8 cellular contexts compared by ENCODE assay signal in the genomic region with DNA sequence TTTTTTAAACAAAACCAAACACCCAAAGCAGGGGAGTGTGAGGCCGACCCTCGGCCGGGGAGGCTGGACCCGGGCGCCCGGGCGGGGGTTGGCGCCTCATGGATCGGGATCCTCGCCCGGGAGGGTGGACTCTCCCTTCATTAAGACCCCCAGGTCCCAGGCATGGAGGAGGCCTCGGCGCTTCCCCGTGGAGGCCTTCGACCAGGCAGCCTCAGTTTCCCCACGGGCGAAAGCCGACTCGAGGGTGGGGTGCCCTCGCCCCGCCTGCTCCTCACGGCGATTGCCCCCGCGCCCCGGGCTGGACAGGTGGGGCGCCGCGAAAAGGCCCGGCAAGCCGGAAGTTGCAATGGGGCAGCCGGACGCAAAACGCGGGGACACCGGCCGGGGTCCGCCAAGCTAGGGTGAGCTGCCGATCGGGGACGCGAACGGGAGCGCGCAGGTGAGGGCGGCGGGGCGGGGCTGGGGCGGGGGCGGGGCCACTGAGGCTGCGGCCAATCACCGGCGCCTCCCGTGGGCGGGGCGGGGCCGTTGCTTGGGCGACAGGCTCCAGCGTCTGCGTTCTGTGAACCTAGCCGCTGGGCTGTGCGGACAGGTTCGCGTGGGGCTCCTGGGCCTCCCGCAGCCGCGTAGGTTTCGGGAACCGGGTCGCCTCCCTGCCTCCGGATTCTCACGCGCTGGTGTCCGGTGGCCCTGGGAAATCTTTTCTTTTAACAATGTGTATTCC. TPM values are rescaled to one million over a fixed set of nuclear protein-coding genes. Genes with fewer than 3 reads are reported as not detected.
A peak's percentile ranks its signal among the peaks of the same experiment; 100 is the strongest.
DNase-seq lines count a peak whose midpoint lies in the region; ATAC-seq and TF ChIP-seq lines count a peak whose summit lies in the region.

No MANE protein-coding gene starts in this region.

- H4K20me1 ChIP-seq in mammary epithelial cell (ENCODE audit: insufficient read depth, low read length), result no peaks in the 10 kb centered on the region
- H4K20me1 ChIP-seq in smooth muscle cell (ENCODE audit: low read depth), result no peaks in the 10 kb centered on the region

- peak overlapping the region; percentile 77 for H3K27ac ChIP-seq in A673 (ENCODE audit: low read depth, low read length, poor library complexity, severe bottlenecking)
- H3K27ac ChIP-seq in mammary epithelial cell (ENCODE audit: insufficient read depth, low read depth, low read length), result peak overlapping the region; percentile 49
- H3K27ac ChIP-seq in smooth muscle cell (ENCODE audit: low read depth), result peak overlapping the region; percentile 11

- peak overlapping the region; percentile 91 to 96 (median 91) for H3K4me3 Mint-ChIP-seq in immature natural killer cell

- POLR2A ChIA-PET in A673 (lab: Charles Lee; ENCODE audit: low non-redundant PET), result interaction anchor here (0.6 kb wide), 2 partner anchors 531 to 1496 kb away, joined by 5 to 6 read pairs; no protein-coding TSS in a partner anchor

- H3K27me3 Mint-ChIP-seq in immature natural killer cell (ENCODE audit: low read depth in 3 of 3), result peaks cover 4 to 11% (median 9%) of the 10 kb centered on the region in 3 donors

- H3K79me2 ChIP-seq in mammary epithelial cell (ENCODE audit: insufficient read depth, low read length) (no peaks in the 10 kb centered on the region), smooth muscle cell (ENCODE audit: low read depth) (no peaks in the 10 kb centered on the region)

- peak overlapping the region; percentile 90 to 97 (median 96) for H3K27ac Mint-ChIP-seq in immature natural killer cell

- dilution Hi-C loops in mammary epithelial cell (cut with HindIII; ENCODE audit: low sequenced_read_pairs), result no loop called here

- peaks cover 0 to 4% (median 0%) of the 10 kb centered on the region in 3 donors for H3K36me3 Mint-ChIP-seq in immature natural killer cell

- BruUV-seq in A673 (replicated peaks; lab: Mats Ljungman, UMichigan) (no TSS peak), mammary epithelial cell (replicated peaks; lab: Mats Ljungman, UMichigan) (TSS peak; percentile 69)

- WGBS in mammary epithelial cell (ENCODE audit: low coverage, missing lambda C conversion rate), result 3% methylated on average over 31 of the region's 74 CpGs
- 1% methylated on average over 54 of the region's 74 CpGs for WGBS in smooth muscle cell (ENCODE audit: low lambda C conversion rate)

- H3K9me3 Mint-ChIP-seq in immature natural killer cell, result no peaks in the 10 kb centered on the region

- intact Hi-C loops in A673 (cut with micrococcal nuclease; ENCODE audit: unreplicated experiment) (no loop called here), mammary epithelial cell (cut with micrococcal nuclease) (loop anchor here (1.0 to 2.0 kb wide), 2 partner anchors 8 to 18 kb away; no protein-coding TSS in a partner anchor)

- H3K4me3 ChIP-seq in A673 (ENCODE audit: low read depth, low read length, poor library complexity, severe bottlenecking) (peak overlapping the region; percentile 74), WI38 (ENCODE audit: low read depth, low read length) (peak overlapping the region; percentile 63), mammary epithelial cell (replicated peaks in 1 of 3; ENCODE audit: insufficient read depth in 1 of 3, low read depth in 2 of 3, low read length in 3 of 3) (peak overlapping the region; percentile 73 to 96 (median 90)), smooth muscle cell (peak overlapping the region; percentile 84)

- H3K36me3 ChIP-seq in A673 (ENCODE audit: insufficient read depth, low read length, poor library complexity, severe bottlenecking) (no peaks in the 10 kb centered on the region), mammary epithelial cell (ENCODE audit: insufficient read depth, low read length) (no peaks in the 10 kb centered on the region), smooth muscle cell (ENCODE audit: low read depth) (no peaks in the 10 kb centered on the region)

- H2AFZ ChIP-seq in mammary epithelial cell (ENCODE audit: low read depth, low read length), result peak overlapping the region; percentile 100
- H2AFZ ChIP-seq in smooth muscle cell (ENCODE audit: low read depth), result peak overlapping the region; percentile 93

- H3F3A ChIP-seq in smooth muscle cell (ENCODE audit: low read depth), result no peaks in the 10 kb centered on the region

- H3K4me2 ChIP-seq in mammary epithelial cell (ENCODE audit: insufficient read depth, low read depth, low read length) (peak overlapping the region; percentile 100), smooth muscle cell (peak overlapping the region; percentile 95)

- TF ChIP-seq CTCF in A673 (conservative IDR thresholded peaks at IDR 0.05; ENCODE audit: low read depth, low read length) (no peak), WI38 (IDR thresholded peaks at IDR 0.05; ENCODE audit: low read depth, low read length) (no peak), mammary epithelial cell (conservative IDR thresholded peaks at IDR 0.05 in 1 of 2, IDR thresholded peaks at IDR 0.05 in 1 of 2; ENCODE audit: extremely low read depth in 1 of 2, insufficient read depth in 1 of 2, low read depth in 1 of 2, low read length in 2 of 2) (no peak), smooth muscle cell (IDR thresholded peaks at IDR 0.05; ENCODE audit: borderline replicate concordance, insufficient read depth, poor library complexity, severe bottlenecking) (no peak)

- H3K4me1 Mint-ChIP-seq in immature natural killer cell, result peaks cover 39 to 49% of the 10 kb centered on the region in 2 donors

- DNase-seq in A673 (ENCODE audit: low spot score), result peak; percentile 93
- DNase-seq in NCI-H2196 (lab: John Stamatoyannopoulos, UW; ENCODE audit: unreplicated experiment), result peak; percentile 94
- peak; percentile 84 for DNase-seq in mammary epithelial cell
- DNase-seq in immature natural killer cell, result peak; percentile 86 to 90 (median 89)
- DNase-seq in smooth muscle cell (lab: John Stamatoyannopoulos, UW; ENCODE audit: unreplicated experiment), result peak; percentile 69

- peak; percentile 87 for ATAC-seq in GM18868 (IDR thresholded peaks at IDR 0.05; ENCODE audit: unreplicated experiment)
- peak; percentile 72 for ATAC-seq in HG03097 (IDR thresholded peaks at IDR 0.05; ENCODE audit: low FRiP score, unreplicated experiment)

- H3K4me1 ChIP-seq in A673 (ENCODE audit: insufficient read depth, low read length, poor library complexity, severe bottlenecking) (peaks cover 8% of the 10 kb centered on the region), mammary epithelial cell (ENCODE audit: insufficient read depth, low read length) (peaks cover 3% of the 10 kb centered on the region), smooth muscle cell (ENCODE audit: low read depth) (peaks cover 13% of the 10 kb centered on the region)

- in situ Hi-C loops in mammary epithelial cell (cut with MboI; ENCODE audit: low sequenced_read_pairs in 2 of 2), result no loop called here

- H3K9me3 ChIP-seq in A673 (ENCODE audit: low read depth, low read length, poor library complexity, severe bottlenecking) (no peaks in the 10 kb centered on the region), mammary epithelial cell (replicated peaks; ENCODE audit: insufficient read depth, low read length) (no peaks in the 10 kb centered on the region), smooth muscle cell (replicated peaks; ENCODE audit: low read depth) (no peaks in the 10 kb centered on the region)

- H3K9ac ChIP-seq in mammary epithelial cell (ENCODE audit: insufficient read depth, low read length) (peak overlapping the region; percentile 63), smooth muscle cell (ENCODE audit: low read depth) (peak overlapping the region; percentile 69)

- CTCF ChIA-PET in A673 (lab: Charles Lee), result interaction anchor here (1.1 kb wide), 1 partner anchor 23 kb away, joined by 10 read pairs; no protein-coding TSS in a partner anchor
- CTCF ChIA-PET in mammary epithelial cell (lab: Charles Lee; ENCODE audit: low non-redundant PET), result no interaction called here

- no peaks in the 10 kb centered on the region for H3K27me3 ChIP-seq in A673 (replicated peaks; ENCODE audit: insufficient read depth, low read depth, low read length, poor library complexity)
- no peaks in the 10 kb centered on the region for H3K27me3 ChIP-seq in mammary epithelial cell (ENCODE audit: insufficient read depth, low read length)
- no peaks in the 10 kb centered on the region for H3K27me3 ChIP-seq in smooth muscle cell (ENCODE audit: low read depth)

RNA-seq across cellular contexts. Expression of a gene that starts 6.0 kb away (rescaled TPM):
- 16.8 and 19.0 TPM in 2 replicates for total RNA-seq in A673 (2021)
- 10 to 100 TPM; 14.8 to 19.2 TPM for total RNA-seq in mammary epithelial cell
- 9.8 TPM for polyA plus RNA-seq in mammary epithelial cell
- 6.7 TPM for polyA minus RNA-seq in mammary epithelial cell
- polyA plus RNA-seq in immature natural killer cell, result under 1 TPM in 1 of 3 donors, not detected in 2; 0.13 TPM
- 7.2 and 7.9 TPM in 2 replicates for total RNA-seq in smooth muscle cell
- 11.9 and 12.8 TPM in 2 replicates for polyA plus RNA-seq in smooth muscle cell

RNA-seq across cellular contexts. Expression of a gene that starts 7.3 kb away (rescaled TPM):
- not detected in 2 replicates for total RNA-seq in A673 (2021)
- total RNA-seq in mammary epithelial cell, result not detected
- not detected for polyA plus RNA-seq in mammary epithelial cell
- polyA minus RNA-seq in mammary epithelial cell, result not detected
- polyA plus RNA-seq in immature natural killer cell, result under 1 TPM in 1 of 3 donors, not detected in 2; 0.13 TPM
- not detected in 2 replicates for total RNA-seq in smooth muscle cell
- polyA plus RNA-seq in smooth muscle cell, result 0.30 TPM in 1 of 2 replicates, not detected in the other

RNA-seq across cellular contexts. Expression of a gene that starts 28.5 kb away (rescaled TPM):
- 16.0 and 16.1 TPM in 2 replicates for total RNA-seq in A673 (2021)
- 10 to 100 TPM in 1 of 2 donors, 1 to 10 TPM in 1; 7.7 to 10.8 TPM for total RNA-seq in mammary epithelial cell
- polyA plus RNA-seq in mammary epithelial cell, result 0.78 TPM
- polyA minus RNA-seq in mammary epithelial cell, result 6.5 TPM
- 1 to 10 TPM; 1.7 to 4.5 (median 2.4) TPM for polyA plus RNA-seq in immature natural killer cell
- total RNA-seq in smooth muscle cell, result 4.4 and 9.2 TPM in 2 replicates
- polyA plus RNA-seq in smooth muscle cell, result 8.3 and 9.6 TPM in 2 replicates

RNA-seq across cellular contexts. Expression of a gene that starts 40.9 kb away (rescaled TPM):
- 4.5 and 7.7 TPM in 2 replicates for total RNA-seq in A673 (2021)
- 10 to 100 TPM in 1 of 2 donors, 1 to 10 TPM in 1; 1.5 to 25.2 TPM for total RNA-seq in mammary epithelial cell
- polyA plus RNA-seq in mammary epithelial cell, result 8.4 TPM
- 46.4 TPM for polyA minus RNA-seq in mammary epithelial cell
- polyA plus RNA-seq in immature natural killer cell, result 1,000 to 10,000 TPM in 1 of 3 donors, 100 to 1,000 TPM in 2; 878 to 1,331 (median 944) TPM
- 25.1 and 26.3 TPM in 2 replicates for total RNA-seq in smooth muscle cell
- 27.7 and 35.0 TPM in 2 replicates for polyA plus RNA-seq in smooth muscle cell

Comparison
In these comparisons a context has a peak if more than half of its experiments do, and no peak if none do; other contexts are left out.
1. Peak in every context shown above with its lines: DNase-seq, ATAC-seq, H3K4me3 ChIP-seq and H3K27ac ChIP-seq.
2. H3K27ac ChIP-seq: peak in every context shown above with its lines; median percentile 77 in A673; 49 in mammary epithelial cell; 11 in smooth muscle cell.